In genomic region chr3:9130318-9131110, GRCh38 we compare ENCODE assay signal across 1 cellular context.
TF ChIP-seq lines count a peak whose summit lies in the region.

No MANE protein-coding gene starts in this region.

TF ChIP-seq in HEK293, 187 proteins besides CTCF, POLR2A, EP300 and RAD21 (continued from another document):
- no peak for TF ChIP-seq ZNF184 (tag by site-specific recombination; IDR thresholded peaks at IDR 0.05)
- 0 out of 2 replicates have a peak, but pooled peaks have one; percentile 45 for TF ChIP-seq SCRT1 (tag by site-specific recombination; IDR thresholded peaks at IDR 0.05; ENCODE audit: borderline replicate concordance)
- TF ChIP-seq ZNF157 (tag by site-specific recombination; IDR thresholded peaks at IDR 0.05), result no peak
- TF ChIP-seq EGR2 (tag by site-specific recombination; IDR thresholded peaks at IDR 0.05; ENCODE audit: low read depth), result no peak
- TF ChIP-seq, protein P1, sequence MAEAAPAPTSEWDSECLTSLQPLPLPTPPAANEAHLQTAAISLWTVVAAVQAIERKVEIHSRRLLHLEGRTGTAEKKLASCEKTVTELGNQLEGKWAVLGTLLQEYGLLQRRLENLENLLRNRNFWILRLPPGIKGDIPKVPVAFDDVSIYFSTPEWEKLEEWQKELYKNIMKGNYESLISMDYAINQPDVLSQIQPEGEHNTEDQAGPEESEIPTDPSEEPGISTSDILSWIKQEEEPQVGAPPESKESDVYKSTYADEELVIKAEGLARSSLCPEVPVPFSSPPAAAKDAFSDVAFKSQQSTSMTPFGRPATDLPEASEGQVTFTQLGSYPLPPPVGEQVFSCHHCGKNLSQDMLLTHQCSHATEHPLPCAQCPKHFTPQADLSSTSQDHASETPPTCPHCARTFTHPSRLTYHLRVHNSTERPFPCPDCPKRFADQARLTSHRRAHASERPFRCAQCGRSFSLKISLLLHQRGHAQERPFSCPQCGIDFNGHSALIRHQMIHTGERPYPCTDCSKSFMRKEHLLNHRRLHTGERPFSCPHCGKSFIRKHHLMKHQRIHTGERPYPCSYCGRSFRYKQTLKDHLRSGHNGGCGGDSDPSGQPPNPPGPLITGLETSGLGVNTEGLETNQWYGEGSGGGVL (tag by site-specific recombination; IDR thresholded peaks at IDR 0.05), result peak; percentile 7; the same call in 1 of the 2 replicates
- TF ChIP-seq ZXDB (tag by site-specific recombination; IDR thresholded peaks at IDR 0.05), result no peak
- TF ChIP-seq ZNF626 (tag by site-specific recombination; IDR thresholded peaks at IDR 0.05), result no peak
- no peak for TF ChIP-seq ZNF274 (IDR thresholded peaks at IDR 0.05; ENCODE audit: low read length)
- TF ChIP-seq ZNF274 (tag by site-specific recombination; IDR thresholded peaks at IDR 0.05; ENCODE audit: borderline replicate concordance), result no peak
- no peak for TF ChIP-seq ZNF239 (tag by site-specific recombination; IDR thresholded peaks at IDR 0.05)
